Comparison of ENCODE assay signal across 8 cellular contexts in genomic region chr6:33126101-33126714, GRCh38. TPM values are rescaled to one million over a fixed set of nuclear protein-coding genes. Genes with fewer than 3 reads are reported as not detected.
DNase-seq lines count a peak whose midpoint lies in the region; ATAC-seq, FAIRE-seq and TF ChIP-seq lines count a peak whose summit lies in the region.

No MANE protein-coding gene starts in this region.

- in situ Hi-C loops in GM12878 (cut with MboI) = no loop called here

- H3K27ac ChIP-seq in GM12878 (ENCODE audit: control insufficient read depth, insufficient read depth) = no peak overlapping the region

- no peak overlapping the region for H3K9ac ChIP-seq in GM12878 (ENCODE audit: control insufficient read depth, insufficient read depth, low read length)

- WGBS in GM12878 (ENCODE audit: insufficient coverage, insufficient replicate concordance, low lambda C conversion rate, missing lambda C conversion rate) = 28% methylated on average over 5 of the region's 5 CpGs

- RAD21 ChIA-PET in GM12878 (lab: Charles Lee; ENCODE audit: unreplicated experiment) = interaction anchor here (0.6 to 4.2 kb wide), 14 partner anchors 9 to 125 kb away, joined by 3 to 20 read pairs (median 4); no protein-coding TSS in a partner anchor

- H3K4me3 ChIP-seq in GM12878 = no peak overlapping the region

- BruUV-seq in GM12878 (replicated peaks; lab: Mats Ljungman, UMichigan) = no TSS peak

- peaks cover 14% of the 10 kb centered on the region for H3K4me1 ChIP-seq in GM12878 (ENCODE audit: control insufficient read depth, insufficient read depth, low read length)

- TF ChIP-seq CTCF in GM12878 (IDR thresholded peaks at IDR 0.05 in 2 of 3, conservative IDR thresholded peaks at IDR 0.05 in 1 of 3; ENCODE audit: control insufficient read depth in 2 of 3, extremely low read depth in 1 of 3, insufficient read depth in 1 of 3, low read depth in 3 of 3, low read length in 3 of 3) = peak; percentile 48 to 77 (median 71)

- CTCF ChIA-PET in GM12878 (lab: Yijun Ruan, JAX) = interaction anchor here (0.6 to 14.5 kb wide), 36 partner anchors 8 to 767 kb away, joined by 3 to 266 read pairs (median 6); partner anchors contain the start of gene HLA-DOA

- POLR2A ChIA-PET in GM12878 (lab: Charles Lee) = interaction anchor here (0.9 to 2.2 kb wide), 5 partner anchors 12 to 108 kb away, joined by 3 to 10 read pairs (median 3); no protein-coding TSS in a partner anchor

- H3K9me3 ChIP-seq in GM12878 (replicated peaks; ENCODE audit: control insufficient read depth, insufficient read depth, low read length) = peaks cover 13% of the 10 kb centered on the region

- intact Hi-C loops in GM12878 (cut with micrococcal nuclease; ENCODE audit: unreplicated experiment) = no loop called here

- H2AFZ ChIP-seq in GM12878 (ENCODE audit: control insufficient read depth, low read depth, low read length) = no peak overlapping the region

- no peak for TF ChIP-seq EP300 in GM12878 (IDR thresholded peaks at IDR 0.05; ENCODE audit: borderline replicate concordance in 1 of 2, control insufficient read depth in 1 of 2, low read depth in 2 of 2, low read length in 2 of 2)

- H3K27me3 ChIP-seq in GM12878 (replicated peaks in 1 of 2; ENCODE audit: control insufficient read depth in 2 of 2, insufficient read depth in 2 of 2, low read length in 1 of 2) = no peaks in the 10 kb centered on the region

- no peaks in the 10 kb centered on the region for H3K36me3 ChIP-seq in GM12878 (ENCODE audit: control insufficient read depth in 2 of 2, insufficient read depth in 2 of 2, low read length in 1 of 2)

- peak; percentile 70 for FAIRE-seq in GM12878 (lab: Jason Lieb, UNC)

- DNase-seq in CD1c-positive myeloid dendritic cell (ENCODE audit: extremely low spot score) (peak; percentile 81), HUDEP-2 (lab: John Stamatoyannopoulos, UW; ENCODE audit: unreplicated experiment in 76 of 76) (peak in 68 of 76 experiments; percentile 12 to 82 (median 56)), T-helper 9 cell (peak; percentile 65), GM12878 (ENCODE audit: low read depth, low spot score) (no peak), iris pigment epithelial cell (ENCODE audit: low read depth) (peak; percentile 52), GOT3 (lab: John Stamatoyannopoulos, UW) (no peak)
- peak; percentile 31 to 57 for DNase-seq in stimulated activated CD4-positive, alpha-beta T cell treated with anti-CD3 and anti-CD28 coated beads, Interleukin-4, amount 100 ng/mL, for 4 hours

- TF ChIP-seq RAD21 in GM12878 (IDR thresholded peaks at IDR 0.05; ENCODE audit: insufficient read depth, low read depth, low read length) = peak; percentile 30

- no peak overlapping the region for H3K4me2 ChIP-seq in GM12878 (ENCODE audit: control insufficient read depth, insufficient read depth)

- no peaks in the 10 kb centered on the region for H3K79me2 ChIP-seq in GM12878 (ENCODE audit: control insufficient read depth, insufficient read depth, low read length)

- SMC1A ChIA-PET in GM12878 (lab: Charles Lee; ENCODE audit: uncharacterized antibody, unreplicated experiment) = interaction anchor here (0.7 to 8.0 kb wide), 18 partner anchors 7 to 142 kb away, joined by 3 to 55 read pairs (median 5); no protein-coding TSS in a partner anchor

- ATAC-seq in GM12878 (peak; percentile 76), GM18517 (IDR thresholded peaks at IDR 0.05; ENCODE audit: unreplicated experiment) (no peak)

- TF ChIP-seq POLR2A in GM12878 (IDR thresholded peaks at IDR 0.05; ENCODE audit: low read depth, low read length) = no peak

- H4K20me1 ChIP-seq in GM12878 (ENCODE audit: control insufficient read depth, insufficient read depth) = no peaks in the 10 kb centered on the region

TF ChIP-seq in GM12878, 131 proteins besides CTCF, POLR2A, EP300 and RAD21 (continues in another document):
- no peak for TF ChIP-seq SP1 (IDR thresholded peaks at IDR 0.05; ENCODE audit: low read depth, low read length)
- TF ChIP-seq MTA2 (IDR thresholded peaks at IDR 0.05; ENCODE audit: low read depth) = no peak
- TF ChIP-seq ZBTB4 (CRISPR knock-in tag; IDR thresholded peaks at IDR 0.05) = no peak
- 0 out of 2 replicates have a peak, but pooled peaks have one; percentile 13 for TF ChIP-seq IKZF1 (conservative IDR thresholded peaks at IDR 0.05)
- TF ChIP-seq ASH2L (IDR thresholded peaks at IDR 0.05; ENCODE audit: borderline replicate concordance, low read depth) = no peak
- TF ChIP-seq KAT2A (conservative IDR thresholded peaks at IDR 0.05; ENCODE audit: control insufficient read depth, low read depth, low read length) = no peak
- TF ChIP-seq POLR2AphosphoS2 (IDR thresholded peaks at IDR 0.05; ENCODE audit: low read depth, low read length) = no peak
- no peak for TF ChIP-seq PAX5 (IDR thresholded peaks at IDR 0.05; ENCODE audit: borderline replicate concordance, low read depth, low read length)

RNA-seq across cellular contexts. Expression of gene HLA-DPB1, which starts 50.4 kb away (rescaled TPM):
- total RNA-seq in GM12878 (2013; cell fraction: nucleolus; rRNA removed) = 134 and 137 TPM in 2 replicates
- total RNA-seq in GM12878 (2014; rRNA removed) (395 and 404 TPM in 2 replicates), GM12878 (2014; rRNA removed; fragmentation: Illumina TruSeq; extraction: Trizol) (285 and 287 TPM in 2 replicates), GM12878 (2021) (481 and 486 TPM in 2 replicates)
- polyA plus RNA-seq in GM12878 (2011; ENCODE audit: low read depth) = 254 TPM
- polyA plus RNA-seq in GM12878 (2011; rRNA removed) (292 and 430 TPM in 2 replicates), GM12878 (2014; fragmentation: Illumina TruSeq; extraction: Trizol) (226 and 305 TPM in 2 replicates), GM12878 (2014; fragmentation: Nextera tagmentation; extraction: Ambion mirVana) (100 to 1,000 TPM; 101 to 177 TPM), GM12878 (2014; rRNA removed) (675 and 740 TPM in 2 replicates), GM12878 (2016; fragmentation: Nextera tagmentation; extraction: Ambion mirVana) (100 to 1,000 TPM; 346 to 359 TPM)
- polyA plus RNA-seq in GM12878 (2011; cell fraction: cytosol; rRNA removed) = 502 and 678 TPM in 2 replicates
- polyA plus RNA-seq in GM12878 (2011; cell fraction: nucleus; rRNA removed) = 323 and 407 TPM in 2 replicates
- polyA plus RNA-seq in GM12878 (2012) = 456 and 490 TPM in 2 replicates
- polyA minus RNA-seq in GM12878 (2011; rRNA and poly(A)+ RNA removed) = 225 and 371 TPM in 2 replicates
- 92.2 and 105 TPM in 2 replicates for polyA minus RNA-seq in GM12878 (2011; cell fraction: cytosol; rRNA and poly(A)+ RNA removed)
- 45.3 and 62.7 TPM in 2 replicates for polyA minus RNA-seq in GM12878 (2011; cell fraction: nucleus; rRNA and poly(A)+ RNA removed)

RNA-seq across cellular contexts. Expression of gene HLA-DPA1, which starts 52.8 kb away (rescaled TPM):
- 426 and 443 TPM in 2 replicates for total RNA-seq in GM12878 (2013; cell fraction: nucleolus; rRNA removed)
- total RNA-seq in GM12878 (2014; rRNA removed) = 1,084 and 1,097 TPM in 2 replicates
- 990 and 1,018 TPM in 2 replicates for total RNA-seq in GM12878 (2014; rRNA removed; fragmentation: Illumina TruSeq; extraction: Trizol)
- 707 and 749 TPM in 2 replicates for total RNA-seq in GM12878 (2021)
- 802 TPM for polyA plus RNA-seq in GM12878 (2011; ENCODE audit: low read depth)
- polyA plus RNA-seq in GM12878 (2011; rRNA removed) = 1,074 and 1,640 TPM in 2 replicates
- polyA plus RNA-seq in GM12878 (2011; cell fraction: cytosol; rRNA removed) = 1,290 and 1,476 TPM in 2 replicates
- polyA plus RNA-seq in GM12878 (2011; cell fraction: nucleus; rRNA removed) = 450 and 715 TPM in 2 replicates
- 953 and 1,333 TPM in 2 replicates for polyA plus RNA-seq in GM12878 (2012)
- polyA plus RNA-seq in GM12878 (2014; fragmentation: Illumina TruSeq; extraction: Trizol) = 1,388 and 1,535 TPM in 2 replicates
- polyA plus RNA-seq in GM12878 (2014; fragmentation: Nextera tagmentation; extraction: Ambion mirVana) = 100 to 1,000 TPM; 508 to 665 TPM
- polyA plus RNA-seq in GM12878 (2014; rRNA removed) = 952 and 1,003 TPM in 2 replicates
- polyA plus RNA-seq in GM12878 (2016; fragmentation: Nextera tagmentation; extraction: Ambion mirVana) = 100 to 1,000 TPM; 640 to 684 TPM
- polyA minus RNA-seq in GM12878 (2011; rRNA and poly(A)+ RNA removed) = 630 and 837 TPM in 2 replicates
- 250 and 316 TPM in 2 replicates for polyA minus RNA-seq in GM12878 (2011; cell fraction: cytosol; rRNA and poly(A)+ RNA removed)
- 116 and 131 TPM in 2 replicates for polyA minus RNA-seq in GM12878 (2011; cell fraction: nucleus; rRNA and poly(A)+ RNA removed)

Comparison
In these comparisons a context has a peak if more than half of its experiments do, and no peak if none do; other contexts are left out.
1. DNase-seq: peak in CD1c-positive myeloid dendritic cell (single experiment), HUDEP-2 (68 of 76), T-helper 9 cell (single experiment), iris pigment epithelial cell (single experiment) and stimulated activated CD4-positive, alpha-beta T cell treated with anti-CD3 and anti-CD28 coated beads, Interleukin-4, amount 100 ng/mL, for 4 hours (2 of 2); none in GM12878 (single experiment) and GOT3 (single experiment).